ENCODE assay signal across 24 cellular contexts in the genomic region with DNA sequence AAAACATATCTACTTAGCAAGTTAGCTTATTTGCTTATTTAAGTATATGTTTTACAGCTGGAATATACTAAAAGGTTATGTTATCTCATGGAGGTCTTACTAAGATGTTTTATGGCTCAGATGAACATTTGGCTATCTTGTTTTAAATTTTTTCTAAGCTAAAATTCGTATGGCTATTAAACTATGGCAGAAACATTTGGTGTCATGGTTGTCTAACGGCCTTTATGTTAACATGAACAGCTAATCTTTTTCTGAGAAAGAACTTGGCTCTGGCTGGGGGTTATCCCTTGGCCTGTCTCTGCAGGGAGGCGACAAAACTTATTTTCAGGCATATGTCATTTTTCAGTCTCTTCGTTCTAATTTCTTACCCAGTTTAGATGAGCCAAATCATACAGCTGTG.
DNase-seq lines count a peak whose midpoint lies in the region; ATAC-seq, FAIRE-seq and TF ChIP-seq lines count a peak whose summit lies in the region.
"Had no signal": no experiment of that assay in that cellular context is flagged by ENCODE, and none has a peak within 500 bp of the region (broad histone marks: within the 10 kb centered on the region; RNA-seq: fewer than 3 reads in every experiment).

No MANE protein-coding gene starts in this region.

- H3K9me2 ChIP-seq in OCI-LY7 (ENCODE audit: insufficient read depth, low read length) = no peaks in the 10 kb centered on the region

- no peaks in the 10 kb centered on the region for H3F3A ChIP-seq in smooth muscle cell (ENCODE audit: low read depth)

- H3K9ac ChIP-seq in K562 (ENCODE audit: insufficient read depth in 1 of 2, low read depth in 2 of 2, low read length in 2 of 2) = peak overlapping the region in 1 of 2 experiments; percentile 49; a peak in 2 of 4 replicates
- H3K9ac ChIP-seq in smooth muscle cell (ENCODE audit: low read depth) = no peak overlapping the region
- H3K9ac ChIP-seq: BLaER1 had no signal

- H3K79me2 ChIP-seq in OCI-LY7 (ENCODE audit: insufficient read depth, low read depth, low read length) (no peaks in the 10 kb centered on the region), K562 (ENCODE audit: control insufficient read depth, insufficient read depth, low read length) (no peaks in the 10 kb centered on the region), smooth muscle cell (ENCODE audit: low read depth) (no peaks in the 10 kb centered on the region)

- H2AFZ ChIP-seq in OCI-LY7 (ENCODE audit: low read length) = 0 out of 2 replicates have a peak overlapping the region, but pooled peaks have one; percentile 27
- H2AFZ ChIP-seq in K562 (ENCODE audit: low read depth, low read length) = peak overlapping the region; percentile 88
- H2AFZ ChIP-seq in smooth muscle cell (ENCODE audit: low read depth) = peak overlapping the region; percentile 52

- no TSS peak for BruUV-seq in OCI-LY7 (replicated peaks; lab: Mats Ljungman, UMichigan)
- no TSS peak for BruUV-seq in K562 (replicated peaks; lab: Mats Ljungman, UMichigan)

- no peaks in the 10 kb centered on the region for H3K36me3 ChIP-seq in OCI-LY7 (ENCODE audit: insufficient read depth, low read length)
- H3K36me3 ChIP-seq in K562 (ENCODE audit: control insufficient read depth, insufficient read depth, low read length) = no peaks in the 10 kb centered on the region; the same call in 2 of the 3 replicates
- no peaks in the 10 kb centered on the region for H3K36me3 ChIP-seq in smooth muscle cell (ENCODE audit: low read depth)
- H3K36me3 ChIP-seq: BE2C, BLaER1 had no signal

- H4K20me1 ChIP-seq in OCI-LY7 (ENCODE audit: insufficient read depth, low read length) (no peaks in the 10 kb centered on the region), K562 (replicated peaks; ENCODE audit: control insufficient read depth, insufficient read depth, low read length) (no peaks in the 10 kb centered on the region), smooth muscle cell (ENCODE audit: low read depth) (no peaks in the 10 kb centered on the region)
- H4K20me1 ChIP-seq: BLaER1 had no signal

- no peak for TF ChIP-seq POLR2A in K562 (conservative IDR thresholded peaks at IDR 0.05)

- no peak overlapping the region for H3K4me3 ChIP-seq in OCI-LY7 (ENCODE audit: low read depth, low read length, poor library complexity, severe bottlenecking)
- H3K4me3 ChIP-seq in K562 = no peak overlapping the region
- H3K4me3 ChIP-seq in smooth muscle cell = no peak overlapping the region
- H3K4me3 ChIP-seq: BLaER1, GM12878 had no signal

- in situ Hi-C loops in K562 (cut with MboI) (no loop called here), GM13977 (cut with MboI; ENCODE audit: low pct_unique_long_range_greater_than_20kb, low sequenced_read_pairs, unreplicated experiment) (no loop called here)

- CTCF ChIA-PET in OCI-LY7 (lab: Charles Lee; ENCODE audit: unreplicated experiment) (no interaction called here), K562 (lab: Yijun Ruan, JAX; ENCODE audit: low intra/inter-chr PET ratio) (no interaction called here)

- H3K27me3 ChIP-seq in K562 (ENCODE audit: control insufficient read depth in 2 of 2, insufficient read depth in 2 of 2, low read length in 2 of 2) = no peaks in the 10 kb centered on the region
- no peaks in the 10 kb centered on the region for H3K27me3 ChIP-seq in smooth muscle cell (ENCODE audit: low read depth)
- H3K27me3 ChIP-seq: BE2C, BLaER1 had no signal

- intact Hi-C loops in OCI-LY7 (cut with micrococcal nuclease; ENCODE audit: unreplicated experiment) = no loop called here
- intact Hi-C loops in K562 (cut with micrococcal nuclease) = loop anchor here (5.0 kb wide), 1 partner anchor 46 kb away; no protein-coding TSS in a partner anchor
- intact Hi-C loops in posterior vena cava (cut with DNase I) = no loop called here

- 0% methylated on average over 4 of the region's 4 CpGs for WGBS in K562 (ENCODE audit: insufficient coverage, low coverage, missing lambda C conversion rate)
- WGBS in smooth muscle cell (ENCODE audit: low lambda C conversion rate) = 48% methylated on average over 4 of the region's 4 CpGs

- ATAC-seq in K562 (peak; percentile 75), GM19324 (IDR thresholded peaks at IDR 0.05; ENCODE audit: low FRiP score, unreplicated experiment) (no peak)
- ATAC-seq: CD8-positive, alpha-beta T cell; GM12878 had no signal

- POLR2A ChIA-PET in OCI-LY7 (lab: Charles Lee) = interaction anchor here (0.5 kb wide), 1 partner anchor 70 kb away, joined by 7 read pairs; no protein-coding TSS in a partner anchor
- POLR2A ChIA-PET in K562 (lab: Yijun Ruan, JAX) = interaction anchor here (0.6 to 2.7 kb wide), 9 partner anchors 10 to 71 kb away, joined by 3 to 15 read pairs (median 4); no protein-coding TSS in a partner anchor

- H3K4me2 ChIP-seq in OCI-LY7 (ENCODE audit: low read length) = no peak overlapping the region
- H3K4me2 ChIP-seq in K562 (ENCODE audit: insufficient read depth, low read length) = peak overlapping the region; percentile 10
- H3K4me2 ChIP-seq in smooth muscle cell = no peak overlapping the region
- H3K4me2 ChIP-seq: BLaER1 had no signal

- H3K27ac ChIP-seq in OCI-LY7 (ENCODE audit: low read depth, low read length, poor library complexity, severe bottlenecking) (no peak overlapping the region), K562 (ENCODE audit: extremely low read depth, low read depth, low read length) (peak overlapping the region; percentile 76), smooth muscle cell (ENCODE audit: low read depth) (no peak overlapping the region)
- H3K27ac ChIP-seq: BLaER1, C4-2B had no signal

- H3K9me1 ChIP-seq in K562 (ENCODE audit: control insufficient read depth, insufficient read depth, low read length) = no peaks in the 10 kb centered on the region

- no peak for DNase-seq in OCI-LY7 (ENCODE audit: low spot score)
- peak in 2 of 4 experiments; percentile 72 to 84 for DNase-seq in K562 (ENCODE audit: extremely low read depth in 1 of 4, low spot score in 3 of 4)
- DNase-seq in smooth muscle cell (lab: John Stamatoyannopoulos, UW; ENCODE audit: unreplicated experiment) = no peak
- no peak for DNase-seq in posterior vena cava (ENCODE audit: low spot score)
- DNase-seq in GM13977 (ENCODE audit: low spot score) = no peak
- DNase-seq: 8988T; ACHN; BE2C; CD4-positive, alpha-beta T cell; CD8-positive, alpha-beta T cell; COR-L47; DMS 273 treated with DMSO at 0.1 percent for 48 hours; DMS153; DMS53; DMS79; DND-41; EL; GDM1 had no signal

- no peaks in the 10 kb centered on the region for H3K4me1 ChIP-seq in OCI-LY7 (ENCODE audit: insufficient read depth, low read length, poor library complexity, severe bottlenecking)
- H3K4me1 ChIP-seq in K562 (replicated peaks in 1 of 2; ENCODE audit: control insufficient read depth in 2 of 2, insufficient read depth in 2 of 2, low read length in 2 of 2) = peaks cover 14 to 33% of the 10 kb centered on the region in 2 experiments
- no peaks in the 10 kb centered on the region for H3K4me1 ChIP-seq in smooth muscle cell (ENCODE audit: low read depth)
- H3K4me1 ChIP-seq: BE2C, BLaER1 had no signal

- TF ChIP-seq CTCF in OCI-LY7 (conservative IDR thresholded peaks at IDR 0.05; ENCODE audit: low read length) (no peak), K562 (IDR thresholded peaks at IDR 0.05 in 2 of 3, conservative IDR thresholded peaks at IDR 0.05 in 1 of 3; ENCODE audit: insufficient read depth in 2 of 3, low read depth in 1 of 3, low read length in 3 of 3) (no peak), smooth muscle cell (IDR thresholded peaks at IDR 0.05; ENCODE audit: borderline replicate concordance, insufficient read depth, poor library complexity, severe bottlenecking) (no peak), GM13977 (IDR thresholded peaks at IDR 0.05; ENCODE audit: extremely low read depth, insufficient read depth, missing control alignments) (no peak)

- H3K9me3 ChIP-seq in OCI-LY7 (ENCODE audit: low read length) = no peaks in the 10 kb centered on the region
- no peaks in the 10 kb centered on the region for H3K9me3 ChIP-seq in K562 (replicated peaks; ENCODE audit: control insufficient read depth, insufficient read depth, low read depth, low read length)
- no peaks in the 10 kb centered on the region for H3K9me3 ChIP-seq in smooth muscle cell (replicated peaks; ENCODE audit: low read depth)
- H3K9me3 ChIP-seq: BE2C, BLaER1 had no signal

- peak; percentile 73 for FAIRE-seq in K562 (lab: Jason Lieb, UNC)
- FAIRE-seq: GM12878, GM12892, GM19239 had no signal

- no peak for TF ChIP-seq RAD21 in K562 (CRISPR knock-in tag; conservative IDR thresholded peaks at IDR 0.05 in 1 of 2, IDR thresholded peaks at IDR 0.05 in 1 of 2)

- TF ChIP-seq EP300 in K562 (IDR thresholded peaks at IDR 0.05; ENCODE audit: low read length) = peak; percentile 89; the same call in 1 of the 2 replicates

TF ChIP-seq in K562, 482 proteins besides CTCF, POLR2A, EP300 and RAD21 (continues in another document):
- TF ChIP-seq TCF7 (IDR thresholded peaks at IDR 0.05; ENCODE audit: borderline replicate concordance) (no peak), NFATC3 (IDR thresholded peaks at IDR 0.05) (peak; percentile 20; the same call in 1 of the 2 replicates), ZNF184 (CRISPR knock-in tag; IDR thresholded peaks at IDR 0.05) (no peak), CBFA2T3 (IDR thresholded peaks at IDR 0.05) (peak; percentile 51; the same call in 1 of the 2 replicates), STAT5A (IDR thresholded peaks at IDR 0.05; ENCODE audit: borderline replicate concordance, low read length) (peak; percentile 87), MEIS2 (IDR thresholded peaks at IDR 0.05; ENCODE audit: partially characterized antibody) (peak; percentile 19), TEAD1 (CRISPR knock-in tag; IDR thresholded peaks at IDR 0.05) (no peak), MTF1 (CRISPR knock-in tag; IDR thresholded peaks at IDR 0.05; ENCODE audit: borderline replicate concordance) (no peak), FIP1L1 (IDR thresholded peaks at IDR 0.05; ENCODE audit: low read depth, low read length, poor library complexity, severe bottlenecking) (no peak)
- TF ChIP-seq, protein P1, sequence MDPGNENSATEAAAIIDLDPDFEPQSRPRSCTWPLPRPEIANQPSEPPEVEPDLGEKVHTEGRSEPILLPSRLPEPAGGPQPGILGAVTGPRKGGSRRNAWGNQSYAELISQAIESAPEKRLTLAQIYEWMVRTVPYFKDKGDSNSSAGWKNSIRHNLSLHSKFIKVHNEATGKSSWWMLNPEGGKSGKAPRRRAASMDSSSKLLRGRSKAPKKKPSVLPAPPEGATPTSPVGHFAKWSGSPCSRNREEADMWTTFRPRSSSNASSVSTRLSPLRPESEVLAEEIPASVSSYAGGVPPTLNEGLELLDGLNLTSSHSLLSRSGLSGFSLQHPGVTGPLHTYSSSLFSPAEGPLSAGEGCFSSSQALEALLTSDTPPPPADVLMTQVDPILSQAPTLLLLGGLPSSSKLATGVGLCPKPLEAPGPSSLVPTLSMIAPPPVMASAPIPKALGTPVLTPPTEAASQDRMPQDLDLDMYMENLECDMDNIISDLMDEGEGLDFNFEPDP (CRISPR knock-in tag; IDR thresholded peaks at IDR 0.05) = no peak

Comparison
In these comparisons a context has a peak if more than half of its experiments do, and no peak if none do; other contexts are left out.
1. H2AFZ ChIP-seq: peak in every context shown above with its lines; median percentile 88 in K562; 52 in smooth muscle cell; 27 in OCI-LY7.